Comparison of ENCODE assay signal across 8 cellular contexts in genomic region chr4:118033148-118034060, GRCh38. TPM values are rescaled to one million over a fixed set of nuclear protein-coding genes. Genes with fewer than 3 reads are reported as not detected.
A peak's percentile ranks its signal among the peaks of the same experiment; 100 is the strongest.
DNase-seq lines count a peak whose midpoint lies in the region; ATAC-seq and TF ChIP-seq lines count a peak whose summit lies in the region.

No MANE protein-coding gene starts in this region.

- no peak for DNase-seq in activated T-cell treated with anti-CD3 and anti-CD28 coated beads, Interleukin-2, amount 50 U/mL, for 4 hours
- DNase-seq in activated T-cell treated with anti-CD3 and anti-CD28 coated beads, Interleukin-2, amount 50 U/mL, for 1 hour: no peak
- DNase-seq in NCI-H2227 treated with DMSO at 0.1 percent for 48 hours (lab: John Stamatoyannopoulos, UW) (peak; percentile 69), astrocyte of the spinal cord (ENCODE audit: low read depth, low spot score) (peak; percentile 72), skeletal muscle cell (ENCODE audit: low read depth) (peak; percentile 4)

- H3K9me3 Mint-ChIP-seq in activated T-cell treated with anti-CD3 and anti-CD28 coated beads, Interleukin-2, amount 50 U/mL, for 4 hours: no peaks in the 10 kb centered on the region

- H3K4me3 Mint-ChIP-seq in activated T-cell treated with anti-CD3 and anti-CD28 coated beads, Interleukin-2, amount 50 U/mL, for 4 hours: no peak overlapping the region

- H3K27ac ChIP-seq in iPS-18a (ENCODE audit: low read length): no peak overlapping the region

- no peak for TF ChIP-seq CTCF in astrocyte of the spinal cord (IDR thresholded peaks at IDR 0.05; ENCODE audit: low read depth, low read length)

- peaks cover 6% of the 10 kb centered on the region for H3K4me1 Mint-ChIP-seq in activated T-cell treated with anti-CD3 and anti-CD28 coated beads, Interleukin-2, amount 50 U/mL, for 4 hours (ENCODE audit: low read depth)

- H3K36me3 ChIP-seq in iPS-18a (ENCODE audit: control insufficient read depth, low read depth, low read length): no peaks in the 10 kb centered on the region

- H3K27me3 ChIP-seq in iPS-18a (ENCODE audit: control insufficient read depth, insufficient read depth, low read length): peaks cover 7% of the 10 kb centered on the region

- peak overlapping the region; percentile 7 for H3K9ac ChIP-seq in iPS-18a (ENCODE audit: low read length)

- H3K4me1 ChIP-seq in iPS-18a (ENCODE audit: control insufficient read depth, low read depth, low read length): no peaks in the 10 kb centered on the region

- no peaks in the 10 kb centered on the region for H3K36me3 Mint-ChIP-seq in activated T-cell treated with anti-CD3 and anti-CD28 coated beads, Interleukin-2, amount 50 U/mL, for 4 hours (ENCODE audit: insufficient read depth)

- in situ Hi-C loops in astrocyte of the spinal cord (cut with HindIII; ENCODE audit: low sequenced_read_pairs): no loop called here

- H3K4me3 ChIP-seq in astrocyte of the spinal cord (ENCODE audit: low read depth, low read length): peak overlapping the region; percentile 44
- peak overlapping the region; percentile 81 for H3K4me3 ChIP-seq in iPS-18a (ENCODE audit: low read length)
- peak overlapping the region; percentile 55 for H3K4me3 ChIP-seq in skeletal muscle cell (ENCODE audit: low read depth, low read length)

- peaks cover 34% of the 10 kb centered on the region for H3K27me3 Mint-ChIP-seq in activated T-cell treated with anti-CD3 and anti-CD28 coated beads, Interleukin-2, amount 50 U/mL, for 4 hours (ENCODE audit: low read depth)

- peak; percentile 43 to 53 for ATAC-seq in activated T-cell treated with anti-CD3 and anti-CD28 coated beads, Interleukin-2, amount 50 U/mL, for 4 hours
- ATAC-seq in GM18511 (IDR thresholded peaks at IDR 0.05; ENCODE audit: unreplicated experiment) (no peak), HG03135 (IDR thresholded peaks at IDR 0.05; ENCODE audit: unreplicated experiment) (no peak)

- H3K9me3 ChIP-seq in iPS-18a (ENCODE audit: control insufficient read depth, low read depth, low read length): no peaks in the 10 kb centered on the region

RNA-seq across cellular contexts. Expression of gene NDST3, which starts 0.9 kb away (rescaled TPM):
- not detected for total RNA-seq in activated T-cell treated with anti-CD3 and anti-CD28 coated beads, Interleukin-2, amount 50 U/mL, for 4 hours

Comparison
In these comparisons a context has a peak if more than half of its experiments do, and no peak if none do; other contexts are left out.
1. ATAC-seq: peak in activated T-cell treated with anti-CD3 and anti-CD28 coated beads, Interleukin-2, amount 50 U/mL, for 4 hours (2 of 2); none in GM18511 (single experiment) and HG03135 (single experiment).
2. DNase-seq: peak in NCI-H2227 treated with DMSO at 0.1 percent for 48 hours (single experiment), astrocyte of the spinal cord (single experiment) and skeletal muscle cell (single experiment); none in activated T-cell treated with anti-CD3 and anti-CD28 coated beads, Interleukin-2, amount 50 U/mL, for 4 hours (single experiment) and activated T-cell treated with anti-CD3 and anti-CD28 coated beads, Interleukin-2, amount 50 U/mL, for 1 hour (single experiment).
3. Peak in every context shown above with its lines, with median percentiles within 50 percentile points of each other: H3K4me3 ChIP-seq.